15 cellular contexts compared by ENCODE assay signal in genomic region chr15:71493526-71493925, GRCh38.
DNase-seq lines count a peak whose midpoint lies in the region; ATAC-seq, FAIRE-seq and TF ChIP-seq lines count a peak whose summit lies in the region.
"Had no signal": no experiment of that assay in that cellular context is flagged by ENCODE, and none has a peak within 500 bp of the region (broad histone marks: within the 10 kb centered on the region; RNA-seq: fewer than 3 reads in every experiment).

No MANE protein-coding gene starts in this region.

- no peak for FAIRE-seq in HepG2 (lab: Jason Lieb, UNC)
- peak; percentile 52 for FAIRE-seq in keratinocyte (lab: Jason Lieb, UNC)

- no peaks in the 10 kb centered on the region for H4K20me1 ChIP-seq in HepG2 (ENCODE audit: insufficient read depth, low read length)
- H4K20me1 ChIP-seq in keratinocyte (ENCODE audit: control insufficient read depth, extremely low read depth, insufficient read depth, low read length), result no peaks in the 10 kb centered on the region
- H4K20me1 ChIP-seq: BLaER1 treated with 17β-estradiol and CSF1 and Interleukin-3, amounts not matched to agents 10 nM and 100 nM had no signal

- CTCF ChIA-PET in HepG2 (lab: Yijun Ruan, JAX; ENCODE audit: low intra/inter-chr PET ratio, low total read pairs), result no interaction called here

- ATAC-seq in HepG2 (no peak), right lobe of liver (no peak), left cardiac atrium (peak; percentile 33 to 59), GM21723 (IDR thresholded peaks at IDR 0.05; ENCODE audit: unreplicated experiment) (no peak)
- ATAC-seq: GM23338 had no signal

- WGBS in HepG2 (ENCODE audit: low lambda C conversion rate), result 61% methylated on average over 2 of the region's 5 CpGs
- 86% methylated on average over 5 of the region's 5 CpGs for WGBS in right lobe of liver (ENCODE audit: insufficient coverage, low coverage, low lambda C conversion rate, missing lambda C conversion rate)

- TF ChIP-seq EP300 in HepG2 (IDR thresholded peaks at IDR 0.05; ENCODE audit: low read depth in 2 of 2, low read length in 2 of 2) (no peak), HepG2 (CRISPR knock-in tag; IDR thresholded peaks at IDR 0.05; ENCODE audit: borderline replicate concordance) (no peak)

- no peak overlapping the region for H3K4me3 ChIP-seq in HepG2 (replicated peaks in 1 of 3; ENCODE audit: insufficient read depth in 1 of 3, low read depth in 2 of 3, low read length in 3 of 3)
- H3K4me3 ChIP-seq in right lobe of liver, result no peak overlapping the region
- H3K4me3 ChIP-seq in keratinocyte (ENCODE audit: control insufficient read depth in 2 of 3, extremely low read depth in 1 of 3, insufficient read depth in 2 of 3, low read depth in 1 of 3, low read length in 3 of 3), result no peak overlapping the region
- H3K4me3 ChIP-seq in foreskin fibroblast (ENCODE audit: low read depth in 1 of 2, low read length in 2 of 2), result no peak overlapping the region
- H3K4me3 ChIP-seq in coronary artery, result no peak overlapping the region
- H3K4me3 ChIP-seq: BLaER1 treated with 17β-estradiol and CSF1 and Interleukin-3, amounts not matched to agents 10 nM and 100 nM; GM23338 had no signal

- H3K4me2 ChIP-seq in HepG2 (ENCODE audit: low read depth, low read length) (no peak overlapping the region), keratinocyte (ENCODE audit: control insufficient read depth, extremely low read depth, insufficient read depth, low read depth, low read length) (no peak overlapping the region)
- H3K4me2 ChIP-seq: BLaER1 treated with 17β-estradiol and CSF1 and Interleukin-3, amounts not matched to agents 10 nM and 100 nM; GM23338 had no signal

- dilution Hi-C loops in keratinocyte (cut with MboI; ENCODE audit: extremely low pct_ligation_motif_present, low sequenced_read_pairs), result no loop called here

- in situ Hi-C loops in HepG2 (cut with HindIII; ENCODE audit: extremely low pct_ligation_motif_present, low pct_unique_long_range_greater_than_20kb), result no loop called here

- DNase-seq in HepG2 (ENCODE audit: low spot score), result no peak
- DNase-seq in right lobe of liver, result no peak
- no peak for DNase-seq in left cardiac atrium
- no peak for DNase-seq in keratinocyte (ENCODE audit: low read depth, low spot score)
- no peak for DNase-seq in RKO (ENCODE audit: low spot score)
- no peak for DNase-seq in foreskin fibroblast
- no peak for DNase-seq in coronary artery (ENCODE audit: low spot score)
- DNase-seq: 8988T; ACHN; CD4-positive, CD25-positive, alpha-beta regulatory T cell; DMS53; H7 had no signal

- no peak overlapping the region for H3K9ac ChIP-seq in HepG2 (ENCODE audit: insufficient read depth, low read depth, low read length)
- H3K9ac ChIP-seq in keratinocyte (ENCODE audit: control insufficient read depth, extremely low read depth, insufficient read depth, low read length), result no peak overlapping the region
- H3K9ac ChIP-seq: BLaER1 treated with 17β-estradiol and CSF1 and Interleukin-3, amounts not matched to agents 10 nM and 100 nM had no signal

- H3K79me2 ChIP-seq in HepG2 (ENCODE audit: insufficient read depth, low read length), result no peaks in the 10 kb centered on the region
- no peaks in the 10 kb centered on the region for H3K79me2 ChIP-seq in keratinocyte (ENCODE audit: control insufficient read depth, insufficient read depth, low read length)

- intact Hi-C loops in HepG2 (cut with micrococcal nuclease; ENCODE audit: unreplicated experiment) (no loop called here), right lobe of liver (cut with DNase I) (no loop called here), left cardiac atrium (cut with DNase I) (loop anchor here in 1 of 2 donors (10.0 kb wide), 1 partner anchor 61 kb away; no protein-coding TSS in a partner anchor)

- H2AFZ ChIP-seq in HepG2 (ENCODE audit: low read length) (no peak overlapping the region), keratinocyte (ENCODE audit: control insufficient read depth, low read length) (no peak overlapping the region)
- H2AFZ ChIP-seq: GM23338 had no signal

- H3K9me3 ChIP-seq in HepG2 (ENCODE audit: low read length) (no peaks in the 10 kb centered on the region), right lobe of liver (no peaks in the 10 kb centered on the region), keratinocyte (ENCODE audit: control insufficient read depth, low read depth, low read length) (no peaks in the 10 kb centered on the region)

- POLR2A ChIA-PET in HepG2 (lab: Yijun Ruan, JAX), result no interaction called here

- H3K4me1 ChIP-seq in HepG2 (ENCODE audit: insufficient read depth, low read length), result peaks cover 19% of the 10 kb centered on the region
- H3K4me1 ChIP-seq in right lobe of liver, result no peaks in the 10 kb centered on the region
- peaks cover 14% of the 10 kb centered on the region for H3K4me1 ChIP-seq in keratinocyte (ENCODE audit: control insufficient read depth, extremely low read depth, insufficient read depth, low read length)

- H3K27ac ChIP-seq in HepG2 (ENCODE audit: extremely low read length, insufficient read depth, low read length) (no peak overlapping the region), right lobe of liver (no peak overlapping the region), keratinocyte (ENCODE audit: control insufficient read depth, insufficient read depth, low read length) (no peak overlapping the region), coronary artery (no peak overlapping the region)
- H3K27ac ChIP-seq: BLaER1 treated with 17β-estradiol and CSF1 and Interleukin-3, amounts not matched to agents 10 nM and 100 nM had no signal

- no peak for TF ChIP-seq RAD21 in HepG2 (CRISPR knock-in tag; IDR thresholded peaks at IDR 0.05)

- H3K9me1 ChIP-seq in keratinocyte (ENCODE audit: control insufficient read depth, extremely low read depth, insufficient read depth, low read length), result no peaks in the 10 kb centered on the region

- no TSS peak for BruUV-seq in HepG2 (replicated peaks; lab: Mats Ljungman, UMichigan)

- H3K27me3 ChIP-seq in HepG2 (ENCODE audit: control insufficient read depth in 1 of 2, insufficient read depth in 2 of 2, low read length in 2 of 2) (no peaks in the 10 kb centered on the region), right lobe of liver (no peaks in the 10 kb centered on the region), keratinocyte (ENCODE audit: control insufficient read depth, extremely low read depth, insufficient read depth, low read length) (no peaks in the 10 kb centered on the region)
- H3K27me3 ChIP-seq: BLaER1 treated with 17β-estradiol and CSF1 and Interleukin-3, amounts not matched to agents 10 nM and 100 nM had no signal

- TF ChIP-seq POLR2A in HepG2 (IDR thresholded peaks at IDR 0.05; ENCODE audit: insufficient read depth in 1 of 2, low read depth in 2 of 2, low read length in 2 of 2) (no peak), right lobe of liver (IDR thresholded peaks at IDR 0.05) (no peak)

- no peaks in the 10 kb centered on the region for H3K36me3 ChIP-seq in HepG2 (replicated peaks in 1 of 2; ENCODE audit: control insufficient read depth in 1 of 2, insufficient read depth in 2 of 2, low read length in 2 of 2)
- H3K36me3 ChIP-seq in right lobe of liver, result no peaks in the 10 kb centered on the region
- peaks cover 0 to 1% of the 10 kb centered on the region in 2 experiments for H3K36me3 ChIP-seq in keratinocyte (ENCODE audit: control insufficient read depth in 2 of 2, extremely low read depth in 1 of 2, insufficient read depth in 2 of 2, low read length in 2 of 2)
- H3K36me3 ChIP-seq: BLaER1 treated with 17β-estradiol and CSF1 and Interleukin-3, amounts not matched to agents 10 nM and 100 nM had no signal

- TF ChIP-seq CTCF in HepG2 (CRISPR knock-in tag; IDR thresholded peaks at IDR 0.05) (no peak), right lobe of liver (IDR thresholded peaks at IDR 0.05) (no peak), keratinocyte (optimal IDR thresholded peaks at IDR 0.05 in 1 of 3, IDR thresholded peaks at IDR 0.05 in 1 of 3, conservative IDR thresholded peaks at IDR 0.05 in 1 of 3; ENCODE audit: extremely low read depth in 1 of 3, insufficient read depth in 2 of 3, low read length in 3 of 3) (no peak), foreskin fibroblast (IDR thresholded peaks at IDR 0.05; ENCODE audit: low read depth, low read length) (no peak), coronary artery (IDR thresholded peaks at IDR 0.05) (no peak)

TF ChIP-seq in HepG2, 621 proteins besides CTCF, POLR2A, EP300 and RAD21:
- TF ChIP-seq ZNF768 (CRISPR knock-in tag; IDR thresholded peaks at IDR 0.05) (0 out of 2 replicates have a peak, but pooled peaks have one; percentile 39), SNAPC4 (CRISPR knock-in tag; IDR thresholded peaks at IDR 0.05) (no peak)

Comparison
In these comparisons a context has a peak if more than half of its experiments do, and no peak if none do; other contexts are left out.
1. ATAC-seq: peak in left cardiac atrium (2 of 2); none in HepG2 (single experiment), right lobe of liver (0 of 4) and GM21723 (single experiment).